Comparison of ENCODE assay signal across 26 cellular contexts in the genomic region with DNA sequence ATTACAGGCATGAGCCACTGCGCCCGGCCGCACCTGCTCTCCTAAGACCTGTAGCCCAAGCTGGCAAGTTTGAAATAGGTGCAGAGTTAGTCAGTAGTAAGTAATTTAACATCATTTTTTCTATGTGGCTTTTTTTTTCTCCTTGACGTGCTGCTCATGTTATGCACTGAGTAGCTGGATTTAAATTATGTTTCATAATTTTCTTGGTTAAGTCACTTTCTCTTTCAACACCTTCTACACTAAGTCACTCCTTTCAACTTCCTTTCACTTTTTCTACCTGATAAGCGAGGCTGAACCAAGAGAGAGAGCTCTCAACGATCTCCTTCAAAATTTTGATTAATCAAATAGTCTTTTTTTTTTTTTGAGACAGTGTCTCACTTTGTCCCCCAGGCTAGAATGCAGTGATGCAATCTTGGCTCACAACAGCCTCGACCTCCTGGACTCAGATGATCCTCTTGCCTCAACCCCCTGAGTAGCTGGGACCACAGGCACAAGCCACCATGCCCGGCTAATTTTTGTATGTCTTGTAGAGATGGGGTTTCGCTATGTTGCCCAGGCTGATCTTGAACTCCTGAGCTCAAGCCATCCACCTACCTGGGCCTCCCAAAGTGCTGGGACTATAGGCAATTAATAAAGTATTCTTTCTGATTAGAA. TPM values are rescaled to one million over a fixed set of nuclear protein-coding genes. Genes with fewer than 3 reads are reported as not detected.
DNase-seq lines count a peak whose midpoint lies in the region; ATAC-seq, FAIRE-seq and TF ChIP-seq lines count a peak whose summit lies in the region.
"Had no signal": no experiment of that assay in that cellular context is flagged by ENCODE, and none has a peak within 500 bp of the region (broad histone marks: within the 10 kb centered on the region; RNA-seq: fewer than 3 reads in every experiment).

No MANE protein-coding gene starts in this region.

- no peak overlapping the region for H2AFZ ChIP-seq in mammary epithelial cell (ENCODE audit: low read depth, low read length)

- no peak for FAIRE-seq in urothelium cell line (lab: Jason Lieb, UNC)
- FAIRE-seq: astrocyte, endothelial cell of umbilical vein, G401.6, H1, pancreas had no signal

- H4K20me1 ChIP-seq in mammary epithelial cell (ENCODE audit: insufficient read depth, low read length), result no peaks in the 10 kb centered on the region

- H3K9me3 Mint-ChIP-seq in activated T-cell treated with anti-CD3 and anti-CD28 coated beads, Interleukin-2, amount 50 U/mL, for 24 hours, result no peaks in the 10 kb centered on the region
- no peaks in the 10 kb centered on the region for H3K9me3 Mint-ChIP-seq in CD8-positive, alpha-beta memory T cell
- H3K9me3 Mint-ChIP-seq in activated CD8-positive, alpha-beta T cell treated with anti-CD3 and anti-CD28 coated beads, Interleukin-2, amount 10 ng/mL, durations not matched to agents 7 days and 5 days (ENCODE audit: insufficient read depth), result no peaks in the 10 kb centered on the region
- no peaks in the 10 kb centered on the region for H3K9me3 Mint-ChIP-seq in naive thymus-derived CD8-positive, alpha-beta T cell
- H3K9me3 Mint-ChIP-seq: T-helper 1 cell treated with Interleukin-12 subunit alpha and Interleukin-12 subunit beta and Interleukin-4 antibody, amounts not matched to agents 30 μg/mL and 1 μg/mL, for 36 hours; type B pancreatic cell had no signal

- peaks cover 50% of the 10 kb centered on the region for H3K4me1 ChIP-seq in CD8-positive, alpha-beta memory T cell (ENCODE audit: insufficient read depth, low read length)
- H3K4me1 ChIP-seq in mammary epithelial cell (ENCODE audit: insufficient read depth, low read length), result no peaks in the 10 kb centered on the region
- H3K4me1 ChIP-seq: pancreas, right atrium auricular region, SJSA1 had no signal

- 82% methylated on average over 9 of the region's 9 CpGs for WGBS in mammary epithelial cell (ENCODE audit: low coverage, missing lambda C conversion rate)

- H3K27ac Mint-ChIP-seq in activated T-cell treated with anti-CD3 and anti-CD28 coated beads, Interleukin-2, amount 50 U/mL, for 24 hours, result peak overlapping the region; percentile 73
- peak overlapping the region; percentile 71 to 97 (median 86) for H3K27ac Mint-ChIP-seq in CD8-positive, alpha-beta memory T cell
- H3K27ac Mint-ChIP-seq in activated CD8-positive, alpha-beta T cell treated with anti-CD3 and anti-CD28 coated beads, Interleukin-2, amount 10 ng/mL, durations not matched to agents 7 days and 5 days, result peak overlapping the region; percentile 37
- peak overlapping the region; percentile 41 to 86 (median 72) for H3K27ac Mint-ChIP-seq in naive thymus-derived CD8-positive, alpha-beta T cell
- H3K27ac Mint-ChIP-seq: T-helper 1 cell treated with Interleukin-12 subunit alpha and Interleukin-12 subunit beta and Interleukin-4 antibody, amounts not matched to agents 30 μg/mL and 1 μg/mL, for 36 hours; type B pancreatic cell had no signal

- no peaks in the 10 kb centered on the region for H3K79me2 ChIP-seq in mammary epithelial cell (ENCODE audit: insufficient read depth, low read length)

- no TSS peak for BruUV-seq in mammary epithelial cell (replicated peaks; lab: Mats Ljungman, UMichigan)

- intact Hi-C loops in mammary epithelial cell (cut with micrococcal nuclease), result no loop called here

- no peak overlapping the region for H3K27ac ChIP-seq in CD8-positive, alpha-beta memory T cell (ENCODE audit: low read depth, low read length)
- H3K27ac ChIP-seq in mammary epithelial cell (ENCODE audit: insufficient read depth, low read depth, low read length), result no peak overlapping the region
- H3K27ac ChIP-seq: pancreas, right atrium auricular region, SJSA1 had no signal

- peaks cover 97% of the 10 kb centered on the region for H3K36me3 Mint-ChIP-seq in activated T-cell treated with anti-CD3 and anti-CD28 coated beads, Interleukin-2, amount 50 U/mL, for 24 hours (ENCODE audit: low read depth)
- H3K36me3 Mint-ChIP-seq in CD8-positive, alpha-beta memory T cell, result peaks cover 4 to 96% (median 38%) of the 10 kb centered on the region in 3 donors
- peaks cover 80% of the 10 kb centered on the region for H3K36me3 Mint-ChIP-seq in activated CD8-positive, alpha-beta T cell treated with anti-CD3 and anti-CD28 coated beads, Interleukin-2, amount 10 ng/mL, durations not matched to agents 7 days and 5 days (ENCODE audit: low read depth)
- peaks cover 0 to 96% (median 40%) of the 10 kb centered on the region in 3 donors for H3K36me3 Mint-ChIP-seq in naive thymus-derived CD8-positive, alpha-beta T cell
- H3K36me3 Mint-ChIP-seq: type B pancreatic cell had no signal

- no peak for ATAC-seq in activated CD8-positive, alpha-beta T cell treated with anti-CD3 and anti-CD28 coated beads, Interleukin-2, amount 10 ng/mL, durations not matched to agents 7 days and 5 days
- no peak for ATAC-seq in naive thymus-derived CD8-positive, alpha-beta T cell
- ATAC-seq: pancreas had no signal

- peaks cover 60% of the 10 kb centered on the region for H3K4me1 Mint-ChIP-seq in activated T-cell treated with anti-CD3 and anti-CD28 coated beads, Interleukin-2, amount 50 U/mL, for 24 hours (ENCODE audit: low read depth)
- H3K4me1 Mint-ChIP-seq in CD8-positive, alpha-beta memory T cell, result peaks cover 66 to 87% (median 86%) of the 10 kb centered on the region in 3 donors
- H3K4me1 Mint-ChIP-seq in activated CD8-positive, alpha-beta T cell treated with anti-CD3 and anti-CD28 coated beads, Interleukin-2, amount 10 ng/mL, durations not matched to agents 7 days and 5 days (ENCODE audit: low read depth), result peaks cover 23% of the 10 kb centered on the region
- peaks cover 18 to 71% (median 54%) of the 10 kb centered on the region in 4 donors for H3K4me1 Mint-ChIP-seq in naive thymus-derived CD8-positive, alpha-beta T cell

- H3K36me3 ChIP-seq in CD8-positive, alpha-beta memory T cell (ENCODE audit: insufficient read depth, low read length), result peaks cover 72% of the 10 kb centered on the region
- H3K36me3 ChIP-seq in mammary epithelial cell (ENCODE audit: insufficient read depth, low read length), result peaks cover 6% of the 10 kb centered on the region

- no peaks in the 10 kb centered on the region for H3K27me3 Mint-ChIP-seq in activated T-cell treated with anti-CD3 and anti-CD28 coated beads, Interleukin-2, amount 50 U/mL, for 24 hours
- no peaks in the 10 kb centered on the region for H3K27me3 Mint-ChIP-seq in CD8-positive, alpha-beta memory T cell
- no peaks in the 10 kb centered on the region for H3K27me3 Mint-ChIP-seq in activated CD8-positive, alpha-beta T cell treated with anti-CD3 and anti-CD28 coated beads, Interleukin-2, amount 10 ng/mL, durations not matched to agents 7 days and 5 days (ENCODE audit: low read depth)
- no peaks in the 10 kb centered on the region for H3K27me3 Mint-ChIP-seq in naive thymus-derived CD8-positive, alpha-beta T cell
- H3K27me3 Mint-ChIP-seq: type B pancreatic cell had no signal

- CTCF ChIA-PET in CD8-positive, alpha-beta memory T cell (lab: Charles Lee), result interaction anchor here (0.7 to 2.4 kb wide), 8 partner anchors 10 to 91 kb away, joined by 3 to 9 read pairs (median 3); partner anchors contain the start of gene CASP8
- CTCF ChIA-PET in activated CD8-positive, alpha-beta T cell treated with anti-CD3 and anti-CD28 coated beads, Interleukin-2, amount 10 ng/mL, durations not matched to agents 7 days and 5 days (lab: Charles Lee), result interaction anchor here (0.6 to 2.4 kb wide), 7 partner anchors 11 to 92 kb away, joined by 3 to 6 read pairs (median 4); partner anchors contain the start of gene CASP8
- CTCF ChIA-PET in mammary epithelial cell (lab: Charles Lee; ENCODE audit: low non-redundant PET), result no interaction called here

- POLR2A ChIA-PET in CD8-positive, alpha-beta memory T cell (lab: Charles Lee), result interaction anchor here (0.7 kb wide), 3 partner anchors 80 to 412 kb away, joined by 4 to 7 read pairs (median 4); no protein-coding TSS in a partner anchor
- POLR2A ChIA-PET in activated CD8-positive, alpha-beta T cell treated with anti-CD3 and anti-CD28 coated beads, Interleukin-2, amount 10 ng/mL, durations not matched to agents 7 days and 5 days (lab: Charles Lee), result interaction anchor here (1.0 to 1.4 kb wide), 4 partner anchors 8 to 16 kb away, joined by 3 to 5 read pairs (median 4); partner anchors contain the start of gene CASP8
- POLR2A ChIA-PET in naive thymus-derived CD8-positive, alpha-beta T cell (lab: Charles Lee), result interaction anchor here (0.9 to 1.6 kb wide), 4 partner anchors 11 to 40 kb away, joined by 3 to 9 read pairs (median 4); partner anchors contain the start of gene CASP8

- no peak for DNase-seq in activated T-cell treated with anti-CD3 and anti-CD28 coated beads, Interleukin-2, amount 50 U/mL, for 24 hours
- DNase-seq in activated T-cell treated with anti-CD3 and anti-CD28 coated beads, Interleukin-2, amount 50 U/mL, for 1 hour, result no peak
- no peak for DNase-seq in CD8-positive, alpha-beta memory T cell
- DNase-seq in activated CD8-positive, alpha-beta T cell treated with anti-CD3 and anti-CD28 coated beads, Interleukin-2, amount 10 ng/mL, durations not matched to agents 7 days and 5 days, result no peak
- DNase-seq in naive thymus-derived CD8-positive, alpha-beta T cell, result no peak
- DNase-seq in G401 (ENCODE audit: low spot score), result no peak
- DNase-seq in urothelium cell line (ENCODE audit: low spot score), result no peak
- DNase-seq in mammary epithelial cell, result no peak
- DNase-seq: activated effector memory CD4-positive, alpha-beta T cell treated with anti-CD3 and anti-CD28 coated beads, Interleukin-2, amount 50 U/mL, for 16 hours; C1 segment of cervical spinal cord; central memory CD4-positive, alpha-beta T cell; DMS153; glutamatergic neuron; mesendoderm; NCI-H1417 treated with DMSO at 0.1 percent for 48 hours; NCI-H510A; pancreas; stimulated activated CD4-positive, alpha-beta T cell treated with anti-CD3 and anti-CD28 coated beads, Interleukin-12 subunit alpha, Interleukin-12 subunit beta, amount 100 ng/mL, for 4 hours had no signal

- no peaks in the 10 kb centered on the region for H3K9me3 ChIP-seq in CD8-positive, alpha-beta memory T cell (ENCODE audit: low read length)
- H3K9me3 ChIP-seq in mammary epithelial cell (replicated peaks; ENCODE audit: insufficient read depth, low read length), result no peaks in the 10 kb centered on the region
- H3K9me3 ChIP-seq: pancreas, right atrium auricular region, SJSA1 had no signal

- H3K27me3 ChIP-seq in CD8-positive, alpha-beta memory T cell (ENCODE audit: insufficient read depth, low read length, poor library complexity, severe bottlenecking), result no peaks in the 10 kb centered on the region
- H3K27me3 ChIP-seq in mammary epithelial cell (ENCODE audit: insufficient read depth, low read length), result no peaks in the 10 kb centered on the region
- H3K27me3 ChIP-seq: pancreas, right atrium auricular region, SJSA1 had no signal

- no peak overlapping the region for H3K4me2 ChIP-seq in mammary epithelial cell (ENCODE audit: insufficient read depth, low read depth, low read length)

- H3K4me3 Mint-ChIP-seq in activated T-cell treated with anti-CD3 and anti-CD28 coated beads, Interleukin-2, amount 50 U/mL, for 24 hours, result no peak overlapping the region
- peak overlapping the region in 6 of 7 donors; percentile 12 to 64 (median 38) for H3K4me3 Mint-ChIP-seq in CD8-positive, alpha-beta memory T cell
- H3K4me3 Mint-ChIP-seq in activated CD8-positive, alpha-beta T cell treated with anti-CD3 and anti-CD28 coated beads, Interleukin-2, amount 10 ng/mL, durations not matched to agents 7 days and 5 days, result no peak overlapping the region
- peak overlapping the region in 2 of 10 donors; percentile 10 to 36 for H3K4me3 Mint-ChIP-seq in naive thymus-derived CD8-positive, alpha-beta T cell
- H3K4me3 Mint-ChIP-seq: T-helper 1 cell treated with Interleukin-12 subunit alpha and Interleukin-12 subunit beta and Interleukin-4 antibody, amounts not matched to agents 30 μg/mL and 1 μg/mL, for 36 hours; type B pancreatic cell had no signal

- in situ Hi-C loops in G401 (cut with HindIII; ENCODE audit: low sequenced_read_pairs), result no loop called here
- in situ Hi-C loops in mammary epithelial cell (cut with MboI; ENCODE audit: low sequenced_read_pairs in 2 of 2), result no loop called here

- dilution Hi-C loops in mammary epithelial cell (cut with HindIII; ENCODE audit: low sequenced_read_pairs), result no loop called here

- no peak overlapping the region for H3K4me3 ChIP-seq in CD8-positive, alpha-beta memory T cell (ENCODE audit: low read length)
- no peak overlapping the region for H3K4me3 ChIP-seq in mammary epithelial cell (replicated peaks in 1 of 3; ENCODE audit: insufficient read depth in 1 of 3, low read depth in 2 of 3, low read length in 3 of 3)
- H3K4me3 ChIP-seq: pancreas, right atrium auricular region, SJSA1 had no signal

- no peak for TF ChIP-seq CTCF in mammary epithelial cell (conservative IDR thresholded peaks at IDR 0.05 in 1 of 2, IDR thresholded peaks at IDR 0.05 in 1 of 2; ENCODE audit: extremely low read depth in 1 of 2, insufficient read depth in 1 of 2, low read depth in 1 of 2, low read length in 2 of 2)

- H3K9ac ChIP-seq in mammary epithelial cell (ENCODE audit: insufficient read depth, low read length), result no peak overlapping the region

RNA-seq across cellular contexts. Expression of gene CASP8, which starts 13.1 kb away (rescaled TPM):
- total RNA-seq in CD8-positive, alpha-beta memory T cell, result 10 to 100 TPM; 48.1 to 55.5 TPM
- 108 TPM for polyA plus RNA-seq in CD8-positive, alpha-beta memory T cell
- 10 to 100 TPM; 62.7 to 63.2 TPM for total RNA-seq in activated CD8-positive, alpha-beta T cell treated with anti-CD3 and anti-CD28 coated beads, Interleukin-2, amount 10 ng/mL, durations not matched to agents 7 days and 5 days
- total RNA-seq in naive thymus-derived CD8-positive, alpha-beta T cell, result 100 to 1,000 TPM; 209 to 212 TPM
- polyA plus RNA-seq in naive thymus-derived CD8-positive, alpha-beta T cell, result 10 to 100 TPM; 25.0 to 56.5 (median 26.1) TPM
- total RNA-seq in G401 (2014; rRNA removed; shearing (Covaris generic)), result 34.6 and 55.9 TPM in 2 replicates
- total RNA-seq in mammary epithelial cell, result 10 to 100 TPM; 17.7 to 25.5 TPM
- polyA plus RNA-seq in mammary epithelial cell, result 11.6 TPM
- polyA minus RNA-seq in mammary epithelial cell, result 5.7 TPM

Comparison
In these comparisons a context has a peak if more than half of its experiments do, and no peak if none do; other contexts are left out.
1. H3K4me3 Mint-ChIP-seq: peak in CD8-positive, alpha-beta memory T cell (6 of 7); none in activated T-cell treated with anti-CD3 and anti-CD28 coated beads, Interleukin-2, amount 50 U/mL, for 24 hours (single experiment) and activated CD8-positive, alpha-beta T cell treated with anti-CD3 and anti-CD28 coated beads, Interleukin-2, amount 10 ng/mL, durations not matched to agents 7 days and 5 days (single experiment).
2. Peak in every context shown above with its lines, with median percentiles within 50 percentile points of each other: H3K27ac Mint-ChIP-seq.